Comparison of ENCODE assay signal across 8 cellular contexts in genomic region chr11:114774599-114775365, GRCh38.
DNase-seq lines count a peak whose midpoint lies in the region; ATAC-seq and TF ChIP-seq lines count a peak whose summit lies in the region.

No MANE protein-coding gene starts in this region.

- no peaks in the 10 kb centered on the region for H3K4me1 ChIP-seq in PC-3 (ENCODE audit: insufficient read depth, low read length)
- H3K4me1 ChIP-seq in esophagus squamous epithelium, result no peaks in the 10 kb centered on the region
- H3K4me1 ChIP-seq in neuronal stem cell (ENCODE audit: control insufficient read depth in 2 of 2, insufficient read depth in 1 of 2, low read depth in 1 of 2, low read length in 2 of 2), result peaks cover 0 to 5% of the 10 kb centered on the region in 2 donors

- no peak for TF ChIP-seq POLR2A in esophagus squamous epithelium (IDR thresholded peaks at IDR 0.05)

- no peak overlapping the region for H4K8ac ChIP-seq in neuronal stem cell (ENCODE audit: low read depth, low read length)

- H2AK5ac ChIP-seq in neuronal stem cell (ENCODE audit: low read depth, low read length), result no peak overlapping the region

- CTCF ChIA-PET in PC-3 (lab: Charles Lee), result no interaction called here

- no peak overlapping the region for H3K18ac ChIP-seq in neuronal stem cell (ENCODE audit: low read length)

- H3K9ac ChIP-seq in PC-3 (ENCODE audit: low read length) (no peak overlapping the region), neuronal stem cell (ENCODE audit: low read depth, low read length, poor library complexity) (no peak overlapping the region)

- no peak for ATAC-seq in PC-3
- ATAC-seq in GM19397 (IDR thresholded peaks at IDR 0.05; ENCODE audit: unreplicated experiment), result no peak
- ATAC-seq in HG03175 (IDR thresholded peaks at IDR 0.05; ENCODE audit: unreplicated experiment), result no peak

- peak; percentile 24 for DNase-seq in NK-92 treated with Interleukin-12 subunit alpha and Interleukin-12 subunit beta, amount 100 ng/mL, for 24 hours (lab: John Stamatoyannopoulos, UW)
- DNase-seq in NK-92 (lab: John Stamatoyannopoulos, UW; ENCODE audit: unreplicated experiment) (no peak), PC-3 (peak; percentile 67), esophagus squamous epithelium (lab: John Stamatoyannopoulos, UW) (no peak), neuronal stem cell (ENCODE audit: low spot score) (peak; percentile 87)
- DNase-seq in Jurkat, Clone E6-1 (ENCODE audit: low read depth, low spot score), result peak; percentile 70

- H3K79me1 ChIP-seq in neuronal stem cell (ENCODE audit: low read depth, low read length), result no peaks in the 10 kb centered on the region

- 48 to 65% methylated on average over 17 to 19 of the region's 19 CpGs for WGBS in esophagus squamous epithelium, 2 donors
- WGBS in neuronal stem cell (ENCODE audit: extremely low coverage in 2 of 2, insufficient read length in 2 of 2, insufficient replicate concordance in 1 of 2), 2 donors, result no CpG with 5 or more reads among the region's 19 CpGs

- H2BK120ac ChIP-seq in neuronal stem cell (ENCODE audit: low read depth, low read length), result no peak overlapping the region

- intact Hi-C loops in PC-3 (cut with micrococcal nuclease) (no loop called here), esophagus squamous epithelium (cut with DNase I) (no loop called here)

- H3F3A ChIP-seq in PC-3 (ENCODE audit: low read length, unreplicated experiment), result no peaks in the 10 kb centered on the region

- no peak overlapping the region for H3K23ac ChIP-seq in neuronal stem cell (ENCODE audit: low read depth, low read length, poor library complexity)

- no peak overlapping the region for H3K14ac ChIP-seq in neuronal stem cell (ENCODE audit: low read length)

- H3K36me3 ChIP-seq in PC-3 (ENCODE audit: low read depth, low read length) (no peaks in the 10 kb centered on the region), esophagus squamous epithelium (no peaks in the 10 kb centered on the region), neuronal stem cell (replicated peaks in 1 of 2; ENCODE audit: control insufficient read depth in 2 of 2, insufficient read depth in 2 of 2, low read length in 2 of 2) (no peaks in the 10 kb centered on the region)

- no peak overlapping the region for H2BK12ac ChIP-seq in neuronal stem cell (ENCODE audit: low read length)

- no peak overlapping the region for H4K91ac ChIP-seq in neuronal stem cell (ENCODE audit: low read depth, low read length, poor library complexity)

- H3K4me2 ChIP-seq in PC-3 (ENCODE audit: low read length), result no peak overlapping the region
- no peak overlapping the region for H3K4me2 ChIP-seq in neuronal stem cell (ENCODE audit: insufficient read depth, low read length, poor library complexity, severe bottlenecking)

- no peak overlapping the region for H3K4ac ChIP-seq in neuronal stem cell (ENCODE audit: low read length)

- no peaks in the 10 kb centered on the region for H3K79me2 ChIP-seq in PC-3 (ENCODE audit: low read length)

- H2BK5ac ChIP-seq in neuronal stem cell (ENCODE audit: low read length), result no peak overlapping the region

- H3K9me3 ChIP-seq in PC-3 (ENCODE audit: low read length), result no peaks in the 10 kb centered on the region
- H3K9me3 ChIP-seq in esophagus squamous epithelium, result no peaks in the 10 kb centered on the region
- H3K9me3 ChIP-seq in neuronal stem cell (replicated peaks in 1 of 2; ENCODE audit: control insufficient read depth in 2 of 2, insufficient read depth in 1 of 2, low read depth in 1 of 2, low read length in 2 of 2), result no peaks in the 10 kb centered on the region

- H3K27ac ChIP-seq in PC-3 (ENCODE audit: low read length) (no peak overlapping the region), esophagus squamous epithelium (no peak overlapping the region), neuronal stem cell (replicated peaks; ENCODE audit: low read length) (no peak overlapping the region)

- TF ChIP-seq CTCF in PC-3 (conservative IDR thresholded peaks at IDR 0.05; ENCODE audit: low read depth, low read length) (peak; percentile 83), esophagus squamous epithelium (IDR thresholded peaks at IDR 0.05) (peak in 5 of 6 experiments; percentile 27 to 70 (median 54))

- H2BK15ac ChIP-seq in neuronal stem cell (ENCODE audit: low read length), result no peak overlapping the region

- peaks cover 39% of the 10 kb centered on the region; the same call in 1 of the 2 replicates for H3K27me3 ChIP-seq in PC-3 (ENCODE audit: low read length)
- H3K27me3 ChIP-seq in esophagus squamous epithelium, result peaks cover 0 to 16% (median 0%) of the 10 kb centered on the region in 4 donors
- H3K27me3 ChIP-seq in neuronal stem cell (ENCODE audit: control insufficient read depth in 3 of 3, insufficient read depth in 3 of 3, low read depth in 1 of 3, low read length in 3 of 3), result no peaks in the 10 kb centered on the region

- POLR2A ChIA-PET in PC-3 (lab: Charles Lee; ENCODE audit: unreplicated experiment), result no interaction called here

- H4K20me1 ChIP-seq in PC-3 (ENCODE audit: low read length), result no peaks in the 10 kb centered on the region

- H3K9me2 ChIP-seq in PC-3 (replicated peaks; ENCODE audit: low read length), result no peaks in the 10 kb centered on the region

- H3K4me3 ChIP-seq in Jurkat, Clone E6-1 (ENCODE audit: low read length), result no peak overlapping the region
- no peak overlapping the region for H3K4me3 ChIP-seq in PC-3 (ENCODE audit: low read length)
- no peak overlapping the region for H3K4me3 ChIP-seq in esophagus squamous epithelium
- H3K4me3 ChIP-seq in neuronal stem cell (ENCODE audit: low read length in 2 of 2), result no peak overlapping the region

- BruUV-seq in PC-3 (replicated peaks; lab: Mats Ljungman, UMichigan), result no TSS peak

- H2AFZ ChIP-seq in PC-3 (ENCODE audit: low read length) (no peak overlapping the region), neuronal stem cell (ENCODE audit: low read length) (no peak overlapping the region)

Comparison
In these comparisons a context has a peak if more than half of its experiments do, and no peak if none do; other contexts are left out.
1. DNase-seq: peak in NK-92 treated with Interleukin-12 subunit alpha and Interleukin-12 subunit beta, amount 100 ng/mL, for 24 hours (single experiment), Jurkat, Clone E6-1 (single experiment), PC-3 (single experiment) and neuronal stem cell (single experiment); none in NK-92 (single experiment) and esophagus squamous epithelium (single experiment).